In genomic region chr19:39882645-39883044, GRCh38 we compare ENCODE assay signal across 6 cellular contexts. TPM values are rescaled to one million over a fixed set of nuclear protein-coding genes. Genes with fewer than 3 reads are reported as not detected.
DNase-seq lines count a peak whose midpoint lies in the region; ATAC-seq and TF ChIP-seq lines count a peak whose summit lies in the region.
"Not testable (repeated sequence)": the region's sequence is repeated elsewhere in the genome, so short reads cannot be mapped to it uniquely, and the experiment has no call there.
"Had no signal": no experiment of that assay in that cellular context is flagged by ENCODE, and none has a peak within 500 bp of the region (broad histone marks: within the 10 kb centered on the region; RNA-seq: fewer than 3 reads in every experiment).

No MANE protein-coding gene starts in this region.

- intact Hi-C loops in upper lobe of right lung (cut with DNase I), result not testable (repeated sequence)

- H3K9me3 Mint-ChIP-seq in WTC11, nephron: not testable (repeated sequence)

- POLR2A ChIA-PET in WTC11 (lab: Charles Lee), result not testable (repeated sequence)

- CTCF ChIA-PET in WTC11 (lab: Charles Lee), result not testable (repeated sequence)

- not testable (repeated sequence) for H3K27ac ChIP-seq in right atrium auricular region, upper lobe of right lung

- H3K4me3 ChIP-seq in right atrium auricular region, upper lobe of right lung: not testable (repeated sequence)

- H3K9me3 ChIP-seq in right atrium auricular region, upper lobe of right lung: not testable (repeated sequence)

- not testable (repeated sequence) for H3K36me3 ChIP-seq in right atrium auricular region, upper lobe of right lung

- DNase-seq in WTC11 (ENCODE audit: low spot score), result not testable (repeated sequence)
- DNase-seq in activated effector memory CD4-positive, alpha-beta T cell treated with anti-CD3 and anti-CD28 coated beads, Interleukin-2, amount 50 U/mL, for 16 hours, result peak; percentile 13
- DNase-seq in right atrium auricular region (ENCODE audit: low spot score), result peak; percentile 42
- DNase-seq in upper lobe of right lung, result peak; percentile 28

- H3K36me3 Mint-ChIP-seq in WTC11; nephron (ENCODE audit: low read depth): not testable (repeated sequence)

- not testable (repeated sequence) for H3K4me1 ChIP-seq in right atrium auricular region, upper lobe of right lung

- H3K27ac Mint-ChIP-seq in WTC11 (peak overlapping the region; percentile 8; the same call in 1 of the 2 replicates), nephron (peak overlapping the region; percentile 32 to 71 (median 49))

- not testable (repeated sequence) for H3K27me3 ChIP-seq in right atrium auricular region, upper lobe of right lung

- ATAC-seq in WTC11, upper lobe of right lung: not testable (repeated sequence)

- TF ChIP-seq CTCF in WTC11 (IDR thresholded peaks at IDR 0.05); right atrium auricular region (IDR thresholded peaks at IDR 0.05); nephron (IDR thresholded peaks at IDR 0.05; ENCODE audit: unreplicated experiment in 3 of 3); upper lobe of right lung (IDR thresholded peaks at IDR 0.05): not testable (repeated sequence)

- H3K4me3 Mint-ChIP-seq in WTC11, nephron: not testable (repeated sequence)

- not testable (repeated sequence) for H3K4me1 Mint-ChIP-seq in WTC11, nephron

- not testable (repeated sequence) for H3K27me3 Mint-ChIP-seq in WTC11 (ENCODE audit: low read depth); nephron (ENCODE audit: low read depth)

RNA-seq across cellular contexts. Expression of gene FBL, which starts 36.5 kb away (rescaled TPM):
- total RNA-seq in WTC11 (2021), result 576 to 620 TPM (median 610 TPM) in 3 replicates
- 10 to 100 TPM; 63.7 to 88.5 TPM for total RNA-seq in right atrium auricular region
- 123 TPM for total RNA-seq in upper lobe of right lung

RNA-seq across cellular contexts. Expression of gene DYRK1B, which starts 48.7 kb away (rescaled TPM):
- 12.2 to 14.0 TPM (median 13.2 TPM) in 3 replicates for total RNA-seq in WTC11 (2021)
- total RNA-seq in right atrium auricular region, result 10 to 100 TPM; 11.1 to 14.5 TPM
- total RNA-seq in upper lobe of right lung, result 16.7 TPM

RNA-seq across cellular contexts. Expression of gene FCGBP, which starts 51.8 kb away (rescaled TPM):
- 2.8 to 4.4 TPM (median 3.5 TPM) in 3 replicates for total RNA-seq in WTC11 (2021)
- total RNA-seq in right atrium auricular region, result 10 to 100 TPM in 1 of 2 donors, 1 to 10 TPM in 1; 3.6 to 45.5 TPM
- 10.3 TPM for total RNA-seq in upper lobe of right lung
- total RNA-seq: A172 had no signal
